ENCODE assay signal across 18 cellular contexts in the genomic region with DNA sequence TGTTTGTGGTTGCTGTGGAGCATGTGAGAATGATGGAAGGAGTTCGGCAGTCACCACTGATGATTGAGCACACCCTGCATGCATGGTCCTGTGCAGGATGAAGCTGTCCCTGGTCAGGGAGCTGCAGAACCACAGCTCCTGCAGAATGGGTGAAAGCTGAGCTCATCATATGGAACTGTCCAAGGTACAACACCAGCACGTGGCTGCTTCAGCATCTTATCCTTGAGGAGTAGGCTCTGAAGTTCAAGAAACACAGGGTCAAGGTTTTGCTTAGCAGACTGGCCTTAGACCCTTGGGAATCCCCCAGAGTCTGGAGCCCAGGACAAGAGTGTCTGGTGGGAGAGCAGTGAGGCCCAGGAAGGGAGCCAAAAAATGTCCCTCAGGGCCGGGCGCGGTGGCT.
"Had no signal": no experiment of that assay in that cellular context is flagged by ENCODE, and none has a peak within 500 bp of the region (broad histone marks: within the 10 kb centered on the region; RNA-seq: fewer than 3 reads in every experiment).

No MANE protein-coding gene starts in this region.

- H3K27ac Mint-ChIP-seq: activated CD8-positive, alpha-beta memory T cell treated with anti-CD3 and anti-CD28 coated beads, Interleukin-2, amount 10 ng/mL, durations not matched to agents 7 days and 5 days; activated naive CD4-positive, alpha-beta T cell treated with anti-CD3 and anti-CD28 coated beads for 36 hours; activated naive CD8-positive, alpha-beta T cell treated with anti-CD3 and anti-CD28 coated beads, Interleukin-2, amount 50 U/mL, for 24 hours; activated T-helper 2 cell treated with anti-CD3 and anti-CD28 coated beads, Interferon-gamma antibody, Interleukin-2, Interleukin-4, amounts not matched to agents 10 μg/mL and 5 μg/mL and 100 μg/mL, durations not matched to agents 14 hours and 24 hours and 36 hours; dendritic cell treated with granulocyte-macrophage colony-stimulating factor and Interleukin-4, amounts not matched to agents 40 ng/mL and 50 ng/mL, for 4 days; effector memory CD8-positive, alpha-beta T cell; nephron; progenitor cell of endocrine pancreas; stimulated activated naive CD8-positive, alpha-beta T cell treated with anti-CD3 and anti-CD28 coated beads, Interleukin-15, Interleukin-2, amounts not matched to agents 100 ng/mL and 50 ng/mL, for 24 hours; type B pancreatic cell had no signal

- ATAC-seq: activated CD8-positive, alpha-beta memory T cell treated with anti-CD3 and anti-CD28 coated beads, Interleukin-2, amount 10 ng/mL, durations not matched to agents 7 days and 5 days; activated naive CD8-positive, alpha-beta T cell treated with anti-CD3 and anti-CD28 coated beads, Interleukin-2, amount 50 U/mL, for 24 hours; effector memory CD8-positive, alpha-beta T cell; gastroesophageal sphincter had no signal

- H3K4me2 ChIP-seq: smooth muscle cell had no signal

- H3K27me3 ChIP-seq: right atrium auricular region had no signal

- H3K4me1 ChIP-seq: gastroesophageal sphincter, right atrium auricular region, suprapubic skin had no signal

- H3K36me3 Mint-ChIP-seq: activated CD8-positive, alpha-beta memory T cell treated with anti-CD3 and anti-CD28 coated beads, Interleukin-2, amount 10 ng/mL, durations not matched to agents 7 days and 5 days; type B pancreatic cell had no signal

- H3K4me1 Mint-ChIP-seq: activated CD8-positive, alpha-beta memory T cell treated with anti-CD3 and anti-CD28 coated beads, Interleukin-2, amount 10 ng/mL, durations not matched to agents 7 days and 5 days; activated naive CD8-positive, alpha-beta T cell treated with anti-CD3 and anti-CD28 coated beads, Interleukin-2, amount 50 U/mL, for 24 hours; nephron had no signal

- H3K36me3 ChIP-seq: gastroesophageal sphincter, right atrium auricular region, suprapubic skin, WERI-Rb-1 had no signal

- H3K27me3 Mint-ChIP-seq: activated CD8-positive, alpha-beta memory T cell treated with anti-CD3 and anti-CD28 coated beads, Interleukin-2, amount 10 ng/mL, durations not matched to agents 7 days and 5 days; dendritic cell treated with granulocyte-macrophage colony-stimulating factor and Interleukin-4, amounts not matched to agents 40 ng/mL and 50 ng/mL, for 4 days had no signal

- H3K27ac ChIP-seq: gastroesophageal sphincter, right atrium auricular region, suprapubic skin, WERI-Rb-1 had no signal

- DNase-seq: activated CD4-positive, alpha-beta T cell treated with anti-CD3 and anti-CD28 coated beads, Interleukin-2, amount 50 U/mL, for 48 hours; activated CD8-positive, alpha-beta memory T cell treated with anti-CD3 and anti-CD28 coated beads, Interleukin-2, amount 10 ng/mL, durations not matched to agents 7 days and 5 days; activated naive CD4-positive, alpha-beta T cell treated with anti-CD3 and anti-CD28 coated beads for 36 hours; activated naive CD8-positive, alpha-beta T cell treated with anti-CD3 and anti-CD28 coated beads, Interleukin-2, amount 50 U/mL, for 24 hours; activated T-cell treated with anti-CD3 and anti-CD28 coated beads, Interleukin-2, amount 50 U/mL, for 1 hour; aorta; effector memory CD8-positive, alpha-beta T cell; WERI-Rb-1 had no signal

- H3K9me3 ChIP-seq: right atrium auricular region, suprapubic skin had no signal

- H3K4me3 ChIP-seq: gastroesophageal sphincter, right atrium auricular region, smooth muscle cell, suprapubic skin had no signal

- H3K4me3 Mint-ChIP-seq: activated CD8-positive, alpha-beta memory T cell treated with anti-CD3 and anti-CD28 coated beads, Interleukin-2, amount 10 ng/mL, durations not matched to agents 7 days and 5 days; activated naive CD4-positive, alpha-beta T cell treated with anti-CD3 and anti-CD28 coated beads for 36 hours; activated naive CD8-positive, alpha-beta T cell treated with anti-CD3 and anti-CD28 coated beads, Interleukin-2, amount 50 U/mL, for 24 hours; dendritic cell treated with granulocyte-macrophage colony-stimulating factor and Interleukin-4, amounts not matched to agents 40 ng/mL and 50 ng/mL, for 4 days; effector memory CD8-positive, alpha-beta T cell; nephron; stimulated activated naive CD8-positive, alpha-beta T cell treated with anti-CD3 and anti-CD28 coated beads, Interleukin-15, Interleukin-2, amounts not matched to agents 100 ng/mL and 50 ng/mL, for 24 hours; type B pancreatic cell had no signal
